ENCODE assay signal across 8 cellular contexts in genomic region chr6:41780623-41781301, GRCh38. TPM values are rescaled to one million over a fixed set of nuclear protein-coding genes. Genes with fewer than 3 reads are reported as not detected.
DNase-seq lines count a peak whose midpoint lies in the region; TF ChIP-seq lines count a peak whose summit lies in the region.

Gene PRICKLE4, plus strand, starts transcription at chr6:41780782. Its CDS starts 2,692 bp downstream, at chr6:41783474.

- H3K4me1 ChIP-seq in SK-N-SH (ENCODE audit: control insufficient read depth in 1 of 2, insufficient read depth in 2 of 2, low read depth in 1 of 2, low read length in 1 of 2): peaks cover 14 to 19% of the 10 kb centered on the region in 2 experiments; a peak in 2 of 4 replicates
- H3K4me1 ChIP-seq in muscle layer of colon (ENCODE audit: insufficient read depth, low read length): peaks cover 26% of the 10 kb centered on the region

- H3K79me2 ChIP-seq in SK-N-SH (ENCODE audit: insufficient read depth): peaks cover 13% of the 10 kb centered on the region

- H3K9me2 ChIP-seq in SK-N-SH: no peaks in the 10 kb centered on the region

- H3K36me3 ChIP-seq in SK-N-SH (replicated peaks in 1 of 2; ENCODE audit: control insufficient read depth in 1 of 2, insufficient read depth in 2 of 2, low read length in 1 of 2) (peaks cover 8 to 15% of the 10 kb centered on the region in 2 experiments), muscle layer of colon (ENCODE audit: insufficient read depth, low read length) (peaks cover 11% of the 10 kb centered on the region)

- H3K27me3 ChIP-seq in SK-N-SH (ENCODE audit: insufficient read depth) (no peaks in the 10 kb centered on the region), muscle layer of colon (ENCODE audit: control insufficient read depth in 1 of 2, insufficient read depth in 2 of 2, low read length in 2 of 2) (no peaks in the 10 kb centered on the region)

- CTCF ChIA-PET in SK-N-SH (lab: Yijun Ruan, JAX): interaction anchor here (0.7 to 8.9 kb wide), 6 partner anchors 12 to 412 kb away, joined by 3 to 118 read pairs (median 4); partner anchors contain the start of gene TFEB

- TF ChIP-seq RAD21 in SK-N-SH (IDR thresholded peaks at IDR 0.05; ENCODE audit: low read length): no peak

- peak within 1 kb of the TSS; percentile 82 for H2AFZ ChIP-seq in SK-N-SH (ENCODE audit: low read depth)

- 3% methylated on average over 15 of the region's 36 CpGs for WGBS in SK-N-SH (ENCODE audit: low lambda C conversion rate)

- DNase-seq in A172 (ENCODE audit: low spot score): peak; percentile 49
- no peak for DNase-seq in GM12865 (ENCODE audit: low read depth)
- peak; percentile 71 for DNase-seq in SK-N-SH
- DNase-seq in epithelial cell of esophagus (ENCODE audit: low read depth): peak; percentile 40
- no peak for DNase-seq in NCI-H1092 (lab: John Stamatoyannopoulos, UW)
- DNase-seq in COLO829 (ENCODE audit: low spot score): no peak
- DNase-seq in hippocampal formation (lab: John Stamatoyannopoulos, UW): no peak

- H3K4me2 ChIP-seq in SK-N-SH: peak within 1 kb of the TSS; percentile 99

- TF ChIP-seq CTCF in GM12865 (IDR thresholded peaks at IDR 0.05; ENCODE audit: insufficient read depth, low read depth, low read length, missing control alignments): no peak
- TF ChIP-seq CTCF in SK-N-SH (IDR thresholded peaks at IDR 0.05): no peak
- no peak for TF ChIP-seq CTCF in epithelial cell of esophagus (IDR thresholded peaks at IDR 0.05; ENCODE audit: insufficient read depth, low read depth, low read length, missing control alignments)

- H3K9ac ChIP-seq in SK-N-SH (peak within 1 kb of the TSS; percentile 69), muscle layer of colon (ENCODE audit: low read length) (peak within 1 kb of the TSS; percentile 18)

- no peaks in the 10 kb centered on the region for H3K9me3 ChIP-seq in SK-N-SH
- H3K9me3 ChIP-seq in muscle layer of colon (ENCODE audit: low read length): no peaks in the 10 kb centered on the region

- peak within 1 kb of the TSS; percentile 76 for H3K4me3 ChIP-seq in GM12865 (ENCODE audit: low read depth, low read length)
- H3K4me3 ChIP-seq in SK-N-SH (ENCODE audit: low read depth in 2 of 2, low read length in 1 of 2): peak within 1 kb of the TSS; percentile 52 to 77
- peak within 1 kb of the TSS; percentile 66 for H3K4me3 ChIP-seq in epithelial cell of esophagus (ENCODE audit: low read length)
- H3K4me3 ChIP-seq in muscle layer of colon (ENCODE audit: low read depth in 1 of 2, low read length in 2 of 2): peak within 1 kb of the TSS; percentile 29 to 69

- H4K20me1 ChIP-seq in SK-N-SH (ENCODE audit: insufficient read depth): no peaks in the 10 kb centered on the region

- H3K27ac ChIP-seq in SK-N-SH (ENCODE audit: low read depth in 2 of 2, low read length in 1 of 2) (peak within 1 kb of the TSS; percentile 40 to 87), muscle layer of colon (ENCODE audit: low read depth, low read length) (peak within 1 kb of the TSS; percentile 70)

- POLR2A ChIA-PET in SK-N-SH (lab: Yijun Ruan, JAX): interaction anchor here (1.6 kb wide), 1 partner anchor 47 kb away, joined by 8 read pairs; no protein-coding TSS in a partner anchor

- no peak for TF ChIP-seq EP300 in SK-N-SH (IDR thresholded peaks at IDR 0.05; ENCODE audit: borderline replicate concordance in 1 of 2, low read depth in 1 of 2, low read length in 1 of 2)

- H3F3A ChIP-seq in SK-N-SH (replicated peaks; ENCODE audit: insufficient read depth): no peaks in the 10 kb centered on the region

TF ChIP-seq in SK-N-SH, 30 proteins besides CTCF, POLR2A, EP300 and RAD21:
- TF ChIP-seq JUND (IDR thresholded peaks at IDR 0.05): no peak
- TF ChIP-seq, protein P1, sequence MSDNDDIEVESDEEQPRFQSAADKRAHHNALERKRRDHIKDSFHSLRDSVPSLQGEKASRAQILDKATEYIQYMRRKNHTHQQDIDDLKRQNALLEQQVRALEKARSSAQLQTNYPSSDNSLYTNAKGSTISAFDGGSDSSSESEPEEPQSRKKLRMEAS (IDR thresholded peaks at IDR 0.05; ENCODE audit: low read depth): 0 out of 2 replicates have a peak, but pooled peaks have one; percentile 35

RNA-seq across cellular contexts. Expression of gene PRICKLE4, which starts in this region (rescaled TPM):
- total RNA-seq in A172 (2014; rRNA removed; shearing (Covaris generic)): not detected in 2 replicates
- 3.9 and 5.0 TPM in 2 replicates for polyA plus RNA-seq in SK-N-SH (2012; rRNA removed)
- 0.46 and 0.96 TPM in 2 replicates for polyA plus RNA-seq in SK-N-SH (2012; cell fraction: cytosol; rRNA removed)
- polyA plus RNA-seq in SK-N-SH (2012; cell fraction: nucleus; rRNA removed): 57.9 and 78.4 TPM in 2 replicates

Comparison
In these comparisons a context has a peak if more than half of its experiments do, and no peak if none do; other contexts are left out.
1. Peak in DNase-seq in A172; RNA of the gene not detected or under 1 TPM.
2. DNase-seq: peak in SK-N-SH (single experiment) and epithelial cell of esophagus (single experiment); none in GM12865 (single experiment), NCI-H1092 (single experiment), COLO829 (single experiment) and hippocampal formation (0 of 2).
3. Peak in every context shown above with its lines, with median percentiles within 50 percentile points of each other: H3K4me3 ChIP-seq.